Comparison of ENCODE assay signal across 12 cellular contexts in the genomic region with DNA sequence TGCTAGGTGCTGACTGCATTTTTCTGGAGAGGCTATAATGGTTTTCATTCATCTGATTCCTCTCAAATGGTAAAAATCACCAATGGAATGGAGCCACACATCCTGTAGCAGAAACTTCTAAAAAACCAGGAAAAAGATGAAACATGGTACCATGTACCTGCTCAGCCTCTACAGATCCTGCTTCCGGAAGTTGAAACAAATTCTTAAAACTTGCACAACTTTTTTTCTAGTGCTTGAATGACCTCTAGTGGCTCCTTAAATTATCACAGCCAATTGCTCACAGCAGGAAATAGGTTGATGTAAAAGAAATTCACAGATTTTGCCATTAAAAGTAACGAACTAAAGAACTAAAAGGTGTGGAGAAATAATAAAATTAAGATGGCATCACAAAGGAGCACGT. TPM values are rescaled to one million over a fixed set of nuclear protein-coding genes. Genes with fewer than 3 reads are reported as not detected.
DNase-seq lines count a peak whose midpoint lies in the region; ATAC-seq, FAIRE-seq and TF ChIP-seq lines count a peak whose summit lies in the region.
"Not testable (repeated sequence)": the region's sequence is repeated elsewhere in the genome, so short reads cannot be mapped to it uniquely, and the experiment has no call there.
"Had no signal": no experiment of that assay in that cellular context is flagged by ENCODE, and none has a peak within 500 bp of the region (broad histone marks: within the 10 kb centered on the region; RNA-seq: fewer than 3 reads in every experiment).

No MANE protein-coding gene starts in this region.

- peak; percentile 54 for FAIRE-seq in A204.1 (lab: Jason Lieb, UNC)

- CTCF ChIA-PET in CD4-positive, alpha-beta memory T cell (lab: Charles Lee; ENCODE audit: partially characterized antibody); activated CD4-positive, alpha-beta T cell treated with anti-CD3 and anti-CD28 coated beads, Interleukin-2, amount 10 ng/mL, durations not matched to agents 7 days and 5 days (lab: Charles Lee): not testable (repeated sequence)

- not testable (repeated sequence) for H3K4me1 Mint-ChIP-seq in CD4-positive, alpha-beta memory T cell; activated CD4-positive, alpha-beta T cell treated with anti-CD3 and anti-CD28 coated beads, Interleukin-2, amount 10 ng/mL, durations not matched to agents 7 days and 5 days; mesothelial cell of epicardium

- intact Hi-C loops in CD4-positive, alpha-beta memory T cell (cut with micrococcal nuclease); dorsolateral prefrontal cortex (cut with DNase I); heart right ventricle (cut with DNase I); psoas muscle (cut with DNase I): not testable (repeated sequence)

- not testable (repeated sequence) for H3K9me3 ChIP-seq in CD4-positive, alpha-beta memory T cell (ENCODE audit: control insufficient read depth in 1 of 2, low read length in 2 of 2); heart right ventricle; psoas muscle

- H3K4me3 ChIP-seq in CD4-positive, alpha-beta memory T cell (ENCODE audit: low read length in 2 of 2); dorsolateral prefrontal cortex; heart right ventricle; psoas muscle: not testable (repeated sequence)

- not testable (repeated sequence) for H3K27me3 ChIP-seq in CD4-positive, alpha-beta memory T cell (ENCODE audit: insufficient read depth, low read length); dorsolateral prefrontal cortex; heart right ventricle; psoas muscle (ENCODE audit: insufficient read depth in 3 of 3, low read length in 2 of 3)

- peak in 37 of 56 donors; percentile 14 to 56 (median 31) for TF ChIP-seq CTCF in dorsolateral prefrontal cortex (IDR thresholded peaks at IDR 0.05 in 54 of 56, conservative IDR thresholded peaks at IDR 0.05 in 2 of 56; ENCODE audit: low read depth in 1 of 56, partially characterized antibody in 56 of 56)
- peak in 8 of 9 donors; percentile 6 to 50 (median 24) for TF ChIP-seq CTCF in heart right ventricle (IDR thresholded peaks at IDR 0.05)
- peak; percentile 40 for TF ChIP-seq CTCF in mesothelial cell of epicardium (IDR thresholded peaks at IDR 0.05; ENCODE audit: unreplicated experiment)
- TF ChIP-seq CTCF in psoas muscle (IDR thresholded peaks at IDR 0.05) = peak; percentile 24

- H3K4me1 ChIP-seq in CD4-positive, alpha-beta memory T cell (ENCODE audit: insufficient read depth, low read length); heart right ventricle; psoas muscle: not testable (repeated sequence)

- not testable (repeated sequence) for H3K27me3 Mint-ChIP-seq in CD4-positive, alpha-beta memory T cell; activated CD4-positive, alpha-beta T cell treated with anti-CD3 and anti-CD28 coated beads, Interleukin-2, amount 10 ng/mL, durations not matched to agents 7 days and 5 days; mesothelial cell of epicardium (ENCODE audit: low read depth)

- H3K4me3 Mint-ChIP-seq in CD4-positive, alpha-beta memory T cell; activated CD4-positive, alpha-beta T cell treated with anti-CD3 and anti-CD28 coated beads, Interleukin-2, amount 10 ng/mL, durations not matched to agents 7 days and 5 days; mesothelial cell of epicardium: not testable (repeated sequence)

- DNase-seq in CD4-positive, alpha-beta memory T cell = peak in 4 of 5 donors; percentile 24 to 54 (median 34)
- peak; percentile 17 for DNase-seq in activated CD4-positive, alpha-beta T cell treated with anti-CD3 and anti-CD28 coated beads, Interleukin-2, amount 10 ng/mL, durations not matched to agents 7 days and 5 days
- DNase-seq in dorsolateral prefrontal cortex; heart right ventricle; mesothelial cell of epicardium (ENCODE audit: low spot score in 2 of 2, unreplicated experiment in 2 of 2); psoas muscle: not testable (repeated sequence)

- WGBS in heart right ventricle, 2 donors = 0 to 7% methylated on average over 1 to 2 of the region's 3 CpGs
- 0 to 2% (median 0%) methylated on average over 1 to 2 of the region's 3 CpGs for WGBS in psoas muscle, 3 donors

- H3K36me3 Mint-ChIP-seq in CD4-positive, alpha-beta memory T cell; activated CD4-positive, alpha-beta T cell treated with anti-CD3 and anti-CD28 coated beads, Interleukin-2, amount 10 ng/mL, durations not matched to agents 7 days and 5 days (ENCODE audit: low read depth); mesothelial cell of epicardium: not testable (repeated sequence)

- not testable (repeated sequence) for H3K9me3 Mint-ChIP-seq in CD4-positive, alpha-beta memory T cell; activated CD4-positive, alpha-beta T cell treated with anti-CD3 and anti-CD28 coated beads, Interleukin-2, amount 10 ng/mL, durations not matched to agents 7 days and 5 days; mesothelial cell of epicardium

- peak; percentile 43 for ATAC-seq in HG03432 (IDR thresholded peaks at IDR 0.05; ENCODE audit: unreplicated experiment)
- not testable (repeated sequence) for ATAC-seq in heart right ventricle, psoas muscle

- not testable (repeated sequence) for H3K36me3 ChIP-seq in CD4-positive, alpha-beta memory T cell (ENCODE audit: insufficient read depth, low read length); heart right ventricle; psoas muscle (ENCODE audit: insufficient read depth in 1 of 2, low read depth in 1 of 2)

- POLR2A ChIA-PET in CD4-positive, alpha-beta memory T cell (lab: Charles Lee; ENCODE audit: partially characterized antibody); activated CD4-positive, alpha-beta T cell treated with anti-CD3 and anti-CD28 coated beads, Interleukin-2, amount 10 ng/mL, durations not matched to agents 7 days and 5 days (lab: Charles Lee): not testable (repeated sequence)

- H3K27ac ChIP-seq in CD4-positive, alpha-beta memory T cell (ENCODE audit: low read depth, low read length); dorsolateral prefrontal cortex; heart right ventricle; psoas muscle: not testable (repeated sequence)

- not testable (repeated sequence) for H3K27ac Mint-ChIP-seq in CD4-positive, alpha-beta memory T cell; activated CD4-positive, alpha-beta T cell treated with anti-CD3 and anti-CD28 coated beads, Interleukin-2, amount 10 ng/mL, durations not matched to agents 7 days and 5 days; mesothelial cell of epicardium

RNA-seq across cellular contexts. Expression of gene GOLGA8K, which starts 4.8 kb away (rescaled TPM):
- total RNA-seq in CD4-positive, alpha-beta memory T cell = under 1 TPM; 0.36 to 0.96 TPM
- polyA plus RNA-seq in CD4-positive, alpha-beta memory T cell = not detected
- total RNA-seq in activated CD4-positive, alpha-beta T cell treated with anti-CD3 and anti-CD28 coated beads, Interleukin-2, amount 10 ng/mL, durations not matched to agents 7 days and 5 days = 1 to 10 TPM in 1 of 2 experiments, under 1 TPM in 1; 0.77 to 1.2 TPM
- total RNA-seq in dorsolateral prefrontal cortex (1 to 10 TPM in 69 of 120 experiments, under 1 TPM in 34, not detected in 17; 0.38 to 4.6 (median 1.4) TPM), heart right ventricle (under 1 TPM in 6 of 10 donors, not detected in 4; 0.23 to 1.00 (median 0.49) TPM), mesothelial cell of epicardium (0.45 to 0.95 TPM (median 0.58 TPM) in 3 replicates), psoas muscle (under 1 TPM in 2 of 4 donors, not detected in 2; 0.22 to 0.30 TPM)
- polyA plus RNA-seq in heart right ventricle (under 1 TPM; 0.12 to 0.51 TPM), psoas muscle (under 1 TPM; 0.03 to 0.07 (median 0.03) TPM)
- total RNA-seq: activated T-helper 17 cell treated with anti-CD3 and anti-CD28 coated beads, Interleukin-2, amount 50 U/mL, for 72 hours; esophagus mucosa; MCF 10A had no signal

RNA-seq across cellular contexts. Expression of gene GOLGA8O, which starts 47.5 kb away (rescaled TPM):
- total RNA-seq in CD4-positive, alpha-beta memory T cell = 1 to 10 TPM in 1 of 2 experiments, under 1 TPM in 1; 1.00 to 2.3 TPM
- polyA plus RNA-seq in CD4-positive, alpha-beta memory T cell = not detected
- 1 to 10 TPM; 5.0 to 7.2 TPM for total RNA-seq in activated CD4-positive, alpha-beta T cell treated with anti-CD3 and anti-CD28 coated beads, Interleukin-2, amount 10 ng/mL, durations not matched to agents 7 days and 5 days
- 10 to 100 TPM in 6 of 120 experiments, 1 to 10 TPM in 101, under 1 TPM in 2, not detected in 11; 0.71 to 13.4 (median 3.8) TPM for total RNA-seq in dorsolateral prefrontal cortex
- 1 to 10 TPM in 4 of 10 donors, under 1 TPM in 5, not detected in 1; 0.39 to 4.8 (median 0.72) TPM for total RNA-seq in heart right ventricle
- polyA plus RNA-seq in heart right ventricle = 1 to 10 TPM in 1 of 2 donors, under 1 TPM in 1; 0.14 to 1.1 TPM
- 2.9 to 5.5 TPM (median 3.9 TPM) in 3 replicates for total RNA-seq in mesothelial cell of epicardium
- total RNA-seq in psoas muscle = 1 to 10 TPM in 1 of 4 donors, under 1 TPM in 2, not detected in 1; 0.32 to 1.4 (median 0.48) TPM
- under 1 TPM; 0.05 to 0.08 (median 0.07) TPM for polyA plus RNA-seq in psoas muscle
- total RNA-seq: bronchial epithelial cell had no signal
